In genomic region chr12:49866859-49867579, GRCh38 we compare ENCODE assay signal across 1 cellular context.
TF ChIP-seq lines count a peak whose summit lies in the region.

No MANE protein-coding gene starts in this region.

TF ChIP-seq in A549, 52 proteins besides CTCF, POLR2A, EP300 and RAD21 (continued from another document):
- TF ChIP-seq BCL3 (IDR thresholded peaks at IDR 0.05) = no peak
